Comparison of ENCODE assay signal across 18 cellular contexts in the genomic region with DNA sequence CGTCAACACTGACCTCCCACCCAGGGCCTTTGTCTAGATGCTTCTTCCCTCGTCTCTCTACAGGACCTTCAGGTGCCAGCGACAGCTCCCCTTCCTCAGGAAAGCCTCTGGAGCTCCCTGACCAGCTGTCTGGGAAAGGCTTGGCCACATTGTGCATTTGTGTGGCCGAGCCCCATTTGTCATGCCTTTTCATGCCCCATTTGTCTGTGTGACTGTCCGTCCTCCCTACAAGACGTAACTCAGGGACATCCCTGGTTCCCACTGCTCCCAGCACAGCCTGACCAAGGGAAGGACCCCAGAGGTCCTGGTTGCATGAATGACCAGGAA. TPM values are rescaled to one million over a fixed set of nuclear protein-coding genes. Genes with fewer than 3 reads are reported as not detected.
DNase-seq lines count a peak whose midpoint lies in the region; ATAC-seq and TF ChIP-seq lines count a peak whose summit lies in the region.
"Had no signal": no experiment of that assay in that cellular context is flagged by ENCODE, and none has a peak within 500 bp of the region (broad histone marks: within the 10 kb centered on the region; RNA-seq: fewer than 3 reads in every experiment).

No MANE protein-coding gene starts in this region.

- no peak overlapping the region for H3K27ac ChIP-seq in coronary artery
- H3K27ac ChIP-seq in neural progenitor cell = no peak overlapping the region
- peak overlapping the region in 2 of 4 donors; percentile 29 to 92 for H3K27ac ChIP-seq in esophagus squamous epithelium
- no peak overlapping the region for H3K27ac ChIP-seq in naive thymus-derived CD4-positive, alpha-beta T cell (ENCODE audit: low read depth, low read length)
- H3K27ac ChIP-seq: Peyer's patch had no signal

- TF ChIP-seq CTCF in coronary artery (IDR thresholded peaks at IDR 0.05) (no peak), neural progenitor cell (IDR thresholded peaks at IDR 0.05) (no peak), esophagus squamous epithelium (IDR thresholded peaks at IDR 0.05) (no peak)

- H2AFZ ChIP-seq in neural progenitor cell (replicated peaks) = no peak overlapping the region
- H2AFZ ChIP-seq: GM23338 had no signal

- H3K9ac ChIP-seq in neural progenitor cell = no peak overlapping the region

- H3K9me3 ChIP-seq in neural progenitor cell (ENCODE audit: low read depth) = no peaks in the 10 kb centered on the region
- H3K9me3 ChIP-seq in esophagus squamous epithelium = no peaks in the 10 kb centered on the region
- no peaks in the 10 kb centered on the region for H3K9me3 ChIP-seq in naive thymus-derived CD4-positive, alpha-beta T cell (ENCODE audit: control insufficient read depth in 2 of 3, low read length in 3 of 3)
- H3K9me3 ChIP-seq: BE2C, Caco-2, Peyer's patch had no signal

- H3K4me2 ChIP-seq in neural progenitor cell = no peak overlapping the region
- H3K4me2 ChIP-seq: GM23338 had no signal

- WGBS in esophagus squamous epithelium, 2 donors = 82 to 94% methylated on average over 3 to 4 of the region's 6 CpGs

- POLR2A ChIA-PET in naive thymus-derived CD4-positive, alpha-beta T cell (lab: Charles Lee) = no interaction called here

- CTCF ChIA-PET in naive thymus-derived CD4-positive, alpha-beta T cell (lab: Charles Lee) = no interaction called here

- no peaks in the 10 kb centered on the region for H3K27me3 Mint-ChIP-seq in activated T-cell treated with anti-CD3 and anti-CD28 coated beads, Interleukin-2, amount 50 U/mL, for 24 hours
- peaks cover 4% of the 10 kb centered on the region for H3K27me3 Mint-ChIP-seq in neural progenitor cell (ENCODE audit: insufficient read depth, low read depth)
- H3K27me3 Mint-ChIP-seq in naive thymus-derived CD4-positive, alpha-beta T cell = no peaks in the 10 kb centered on the region
- H3K27me3 Mint-ChIP-seq: CD4-positive, CD25-positive, alpha-beta regulatory T cell had no signal

- no peak for ATAC-seq in naive thymus-derived CD4-positive, alpha-beta T cell
- ATAC-seq: GM23338 had no signal

- H3K36me3 ChIP-seq in neural progenitor cell (no peaks in the 10 kb centered on the region), esophagus squamous epithelium (peaks cover 8 to 98% (median 24%) of the 10 kb centered on the region in 3 donors)
- H3K36me3 ChIP-seq in naive thymus-derived CD4-positive, alpha-beta T cell (ENCODE audit: control insufficient read depth in 2 of 3, insufficient read depth in 3 of 3, low read length in 3 of 3) = peaks cover 0 to 62% (median 0%) of the 10 kb centered on the region in 3 experiments

- no peaks in the 10 kb centered on the region for H3K9me3 Mint-ChIP-seq in activated T-cell treated with anti-CD3 and anti-CD28 coated beads, Interleukin-2, amount 50 U/mL, for 24 hours
- H3K9me3 Mint-ChIP-seq in neural progenitor cell = no peaks in the 10 kb centered on the region
- peaks cover 0 to 1% (median 0%) of the 10 kb centered on the region in 11 donors for H3K9me3 Mint-ChIP-seq in naive thymus-derived CD4-positive, alpha-beta T cell
- H3K9me3 Mint-ChIP-seq: CD4-positive, CD25-positive, alpha-beta regulatory T cell; GM23338 had no signal

- H3K4me3 ChIP-seq in coronary artery = no peak overlapping the region
- H3K4me3 ChIP-seq in neural progenitor cell = no peak overlapping the region
- H3K4me3 ChIP-seq in esophagus squamous epithelium = no peak overlapping the region
- no peak overlapping the region for H3K4me3 ChIP-seq in naive thymus-derived CD4-positive, alpha-beta T cell (ENCODE audit: low read length)
- H3K4me3 ChIP-seq: GM23338, Peyer's patch had no signal

- H3K4me1 Mint-ChIP-seq in activated T-cell treated with anti-CD3 and anti-CD28 coated beads, Interleukin-2, amount 50 U/mL, for 24 hours (ENCODE audit: low read depth) = no peaks in the 10 kb centered on the region
- H3K4me1 Mint-ChIP-seq in neural progenitor cell = peaks cover 4% of the 10 kb centered on the region
- peaks cover 0 to 2% (median 0%) of the 10 kb centered on the region in 7 donors for H3K4me1 Mint-ChIP-seq in naive thymus-derived CD4-positive, alpha-beta T cell
- H3K4me1 Mint-ChIP-seq: CD4-positive, CD25-positive, alpha-beta regulatory T cell had no signal

- no peaks in the 10 kb centered on the region for H3K79me2 ChIP-seq in neural progenitor cell (ENCODE audit: low read depth)

- no peaks in the 10 kb centered on the region for H3F3A ChIP-seq in neural progenitor cell (ENCODE audit: low read depth)

- DNase-seq in activated T-cell treated with anti-CD3 and anti-CD28 coated beads, Interleukin-2, amount 50 U/mL, for 24 hours = no peak
- DNase-seq in activated T-cell treated with anti-CD3 and anti-CD28 coated beads, Interleukin-2, amount 50 U/mL, for 1 hour = no peak
- DNase-seq in coronary artery (ENCODE audit: low spot score) = peak; percentile 54
- DNase-seq in neural progenitor cell (ENCODE audit: low spot score) = no peak
- no peak for DNase-seq in esophagus squamous epithelium (lab: John Stamatoyannopoulos, UW)
- DNase-seq in naive thymus-derived CD4-positive, alpha-beta T cell = no peak
- no peak for DNase-seq in NCI-H510A (lab: John Stamatoyannopoulos, UW)
- DNase-seq: BE2C; CD4-positive, CD25-positive, alpha-beta regulatory T cell; GDM1; NCI-H1105; NCI-H2081; NCI-H446 treated with DMSO at 0.1 percent for 48 hours; NCI-H748 treated with DMSO at 0.1 percent for 48 hours; NK-92 treated with Interleukin-12 subunit alpha and Interleukin-12 subunit beta, amount 100 ng/mL, for 24 hours had no signal

- no peak for TF ChIP-seq POLR2A in esophagus squamous epithelium (IDR thresholded peaks at IDR 0.05)

- H3K36me3 Mint-ChIP-seq in activated T-cell treated with anti-CD3 and anti-CD28 coated beads, Interleukin-2, amount 50 U/mL, for 24 hours (ENCODE audit: low read depth) = peaks cover 64% of the 10 kb centered on the region
- peaks cover 15% of the 10 kb centered on the region for H3K36me3 Mint-ChIP-seq in neural progenitor cell
- peaks cover 0 to 33% (median 8%) of the 10 kb centered on the region in 5 donors for H3K36me3 Mint-ChIP-seq in naive thymus-derived CD4-positive, alpha-beta T cell

- H3K4me1 ChIP-seq in neural progenitor cell (peaks cover 5% of the 10 kb centered on the region), esophagus squamous epithelium (peaks cover 23 to 55% (median 34%) of the 10 kb centered on the region in 3 donors)
- no peaks in the 10 kb centered on the region for H3K4me1 ChIP-seq in naive thymus-derived CD4-positive, alpha-beta T cell (ENCODE audit: control insufficient read depth in 2 of 2, insufficient read depth in 2 of 2, low read length in 2 of 2)
- H3K4me1 ChIP-seq: BE2C, Caco-2, Peyer's patch had no signal

- peak overlapping the region; percentile 11 for H3K27ac Mint-ChIP-seq in activated T-cell treated with anti-CD3 and anti-CD28 coated beads, Interleukin-2, amount 50 U/mL, for 24 hours
- H3K27ac Mint-ChIP-seq in neural progenitor cell = peak overlapping the region; percentile 72
- H3K27ac Mint-ChIP-seq in naive thymus-derived CD4-positive, alpha-beta T cell = no peak overlapping the region
- H3K27ac Mint-ChIP-seq: GM23338 had no signal

- intact Hi-C loops in esophagus squamous epithelium (cut with DNase I) = no loop called here
- intact Hi-C loops in naive thymus-derived CD4-positive, alpha-beta T cell (cut with micrococcal nuclease) = no loop called here

- peaks cover 5% of the 10 kb centered on the region for H4K20me1 ChIP-seq in neural progenitor cell (ENCODE audit: low read depth)

- no peak overlapping the region for H3K4me3 Mint-ChIP-seq in activated T-cell treated with anti-CD3 and anti-CD28 coated beads, Interleukin-2, amount 50 U/mL, for 24 hours
- no peak overlapping the region for H3K4me3 Mint-ChIP-seq in neural progenitor cell
- no peak overlapping the region for H3K4me3 Mint-ChIP-seq in naive thymus-derived CD4-positive, alpha-beta T cell
- H3K4me3 Mint-ChIP-seq: CD4-positive, CD25-positive, alpha-beta regulatory T cell; GM23338 had no signal

- H3K27me3 ChIP-seq in neural progenitor cell (no peaks in the 10 kb centered on the region), esophagus squamous epithelium (no peaks in the 10 kb centered on the region)
- H3K27me3 ChIP-seq in naive thymus-derived CD4-positive, alpha-beta T cell (ENCODE audit: control insufficient read depth in 2 of 2, insufficient read depth in 2 of 2, low read length in 2 of 2) = no peaks in the 10 kb centered on the region
- H3K27me3 ChIP-seq: BE2C, Peyer's patch had no signal

RNA-seq across cellular contexts. Expression of a gene that starts 23.8 kb away (rescaled TPM):
- total RNA-seq in neural progenitor cell (ENCODE audit: low replicate concordance) (46.2 and 53.2 TPM in 2 replicates), esophagus squamous epithelium (100 to 1,000 TPM in 2 of 4 donors, 10 to 100 TPM in 2; 69.5 to 134 (median 89.3) TPM)
- 10 to 100 TPM in 4 of 5 experiments, 1 to 10 TPM in 1; 5.8 to 19.0 (median 16.8) TPM for total RNA-seq in naive thymus-derived CD4-positive, alpha-beta T cell
- polyA plus RNA-seq in naive thymus-derived CD4-positive, alpha-beta T cell = 10 to 100 TPM in 1 of 2 donors, 1 to 10 TPM in 1; 8.9 to 15.6 TPM

RNA-seq across cellular contexts. Expression of a gene that starts 24.2 kb away (rescaled TPM):
- total RNA-seq in neural progenitor cell (ENCODE audit: low replicate concordance) (59.7 and 60.2 TPM in 2 replicates), esophagus squamous epithelium (10 to 100 TPM; 10.9 to 17.8 (median 12.6) TPM)
- total RNA-seq in naive thymus-derived CD4-positive, alpha-beta T cell = 10 to 100 TPM in 4 of 5 experiments, 1 to 10 TPM in 1; 9.3 to 38.9 (median 15.9) TPM
- 1 to 10 TPM; 5.1 to 5.7 TPM for polyA plus RNA-seq in naive thymus-derived CD4-positive, alpha-beta T cell

Comparison
In these comparisons a context has a peak if more than half of its experiments do, and no peak if none do; other contexts are left out.
1. H3K27ac Mint-ChIP-seq: peak in activated T-cell treated with anti-CD3 and anti-CD28 coated beads, Interleukin-2, amount 50 U/mL, for 24 hours (single experiment) and neural progenitor cell (single experiment); none in naive thymus-derived CD4-positive, alpha-beta T cell (0 of 9).